ENCODE assay signal across 8 cellular contexts in genomic region chr2:16218651-16219050, GRCh38.
A peak's percentile ranks its signal among the peaks of the same experiment; 100 is the strongest.
DNase-seq lines count a peak whose midpoint lies in the region; ATAC-seq and TF ChIP-seq lines count a peak whose summit lies in the region.
"Had no signal": no experiment of that assay in that cellular context is flagged by ENCODE, and none has a peak within 500 bp of the region (broad histone marks: within the 10 kb centered on the region; RNA-seq: fewer than 3 reads in every experiment).

No MANE protein-coding gene starts in this region.

- H3K27me3 ChIP-seq in HAP-1 (ENCODE audit: low read depth) (no peaks in the 10 kb centered on the region), lung (ENCODE audit: control insufficient read depth, insufficient read depth) (no peaks in the 10 kb centered on the region)

- TF ChIP-seq CTCF in lung (IDR thresholded peaks at IDR 0.05; ENCODE audit: control extremely low read depth, extremely low read depth) = peak; percentile 2

- no peak overlapping the region for H3K27ac ChIP-seq in lung (ENCODE audit: low read depth in 1 of 2, low read length in 1 of 2)

- in situ Hi-C loops in HAP-1 (cut with MboI; ENCODE audit: low sequenced_read_pairs) = no loop called here

- H3K9me3 ChIP-seq in HAP-1 (no peaks in the 10 kb centered on the region), lung (ENCODE audit: control insufficient read depth in 2 of 2, insufficient read depth in 1 of 2, low read length in 1 of 2) (no peaks in the 10 kb centered on the region)

- H3K4me3 ChIP-seq in HAP-1 = no peak overlapping the region
- no peak overlapping the region for H3K4me3 ChIP-seq in lung

- ATAC-seq in lung (ENCODE audit: insufficient read depth, low FRiP score) (no peak), HG02642 (IDR thresholded peaks at IDR 0.05; ENCODE audit: poor library complexity, unreplicated experiment) (no peak), HG03039 (IDR thresholded peaks at IDR 0.05; ENCODE audit: unreplicated experiment) (no peak)

- H3K4me1 ChIP-seq in HAP-1 = peaks cover 10% of the 10 kb centered on the region
- H3K4me1 ChIP-seq in lung (ENCODE audit: control insufficient read depth in 2 of 2, insufficient read depth in 2 of 2, low read length in 2 of 2) = no peaks in the 10 kb centered on the region

- 26 to 35% methylated on average over 3 of the region's 3 CpGs for WGBS in lung, 2 donors

- DNase-seq in Daoy (ENCODE audit: low read depth) (peak; percentile 51), HAP-1 (ENCODE audit: low spot score in 2 of 2) (peak; percentile 45 to 69), SW480 (ENCODE audit: low spot score) (peak; percentile 38), lung (ENCODE audit: low spot score) (no peak), cortex of kidney (lab: John Stamatoyannopoulos, UW) (no peak)
- DNase-seq: T1000 had no signal

- H3K36me3 ChIP-seq in HAP-1 (replicated peaks) = no peaks in the 10 kb centered on the region
- H3K36me3 ChIP-seq in lung (ENCODE audit: control insufficient read depth in 2 of 2, insufficient read depth in 2 of 2, low read length in 2 of 2) = no peaks in the 10 kb centered on the region

Comparison
In these comparisons a context has a peak if more than half of its experiments do, and no peak if none do; other contexts are left out.
1. DNase-seq: peak in Daoy (single experiment), HAP-1 (2 of 2) and SW480 (single experiment); none in lung (single experiment) and cortex of kidney (single experiment).